10 cellular contexts compared by ENCODE assay signal in the genomic region with DNA sequence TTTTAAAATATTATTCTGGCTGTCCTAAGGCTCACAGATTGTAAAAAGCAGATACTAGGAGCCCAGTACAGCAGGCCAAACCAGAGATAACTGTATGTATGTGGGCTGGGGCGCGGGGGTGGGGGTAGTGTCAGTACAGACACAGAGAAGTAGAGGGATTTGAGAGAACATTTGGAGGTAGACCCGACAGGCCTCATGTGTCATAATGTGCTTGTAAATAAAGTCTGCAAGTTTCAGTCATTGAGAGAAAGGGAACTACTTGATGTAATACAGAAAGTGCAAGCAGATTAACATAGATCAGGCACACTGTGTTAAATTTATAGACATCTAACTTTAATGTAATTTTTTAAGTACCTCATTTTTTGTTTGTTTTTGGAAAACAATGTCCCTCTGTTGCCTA. TPM values are rescaled to one million over a fixed set of nuclear protein-coding genes. Genes with fewer than 3 reads are reported as not detected.
DNase-seq lines count a peak whose midpoint lies in the region; ATAC-seq and TF ChIP-seq lines count a peak whose summit lies in the region.
"Had no signal": no experiment of that assay in that cellular context is flagged by ENCODE, and none has a peak within 500 bp of the region (broad histone marks: within the 10 kb centered on the region; RNA-seq: fewer than 3 reads in every experiment).

No MANE protein-coding gene starts in this region.

- peaks cover 10% of the 10 kb centered on the region for H3K4me1 ChIP-seq in GM23338 (ENCODE audit: insufficient read depth)

- H3K79me2 ChIP-seq in GM23338 (replicated peaks; ENCODE audit: insufficient read depth) = no peaks in the 10 kb centered on the region

- TF ChIP-seq CTCF in GM23338 (conservative IDR thresholded peaks at IDR 0.05; ENCODE audit: low read depth in 2 of 2) = no peak

- H3K27ac Mint-ChIP-seq in GM23338 = no peak overlapping the region

- DNase-seq in SKM-1 treated with dmso at 0.1 percent for 144 hours (lab: John Stamatoyannopoulos, UW; ENCODE audit: unreplicated experiment) (peak; percentile 48), GM19238 (ENCODE audit: insufficient read length, low spot score) (no peak), GM23338 (ENCODE audit: low spot score) (no peak), SW 1271 (lab: John Stamatoyannopoulos, UW) (no peak), A172 (ENCODE audit: low spot score) (no peak)
- DNase-seq in stimulated activated CD4-positive, alpha-beta T cell treated with anti-CD3 and anti-CD28 coated beads, Interleukin-1b, Interleukin-23, amount 100 ng/mL, for 24 hours (ENCODE audit: low read depth in 4 of 4, low spot score in 1 of 4) = peak; percentile 27 to 46 (median 37)
- DNase-seq: IMR-90 had no signal

- H4K20me1 ChIP-seq in GM23338 (replicated peaks; ENCODE audit: insufficient read depth) = no peaks in the 10 kb centered on the region

- no peaks in the 10 kb centered on the region for H3K36me3 ChIP-seq in GM23338 (ENCODE audit: insufficient read depth)
- H3K36me3 ChIP-seq: cardiac muscle cell had no signal

- peaks cover 14% of the 10 kb centered on the region; the same call in 2 of the 3 replicates for H3K4me1 Mint-ChIP-seq in GM23338

- ATAC-seq in GM19023 (IDR thresholded peaks at IDR 0.05; ENCODE audit: unreplicated experiment) (peak; percentile 64), HG02870 (IDR thresholded peaks at IDR 0.05; ENCODE audit: unreplicated experiment) (peak; percentile 63), GM23338 (no peak)

- H3K27ac ChIP-seq in GM23338 (ENCODE audit: low read depth) = no peak overlapping the region
- H3K27ac ChIP-seq: cardiac muscle cell had no signal

- H3K4me2 ChIP-seq in GM23338 = no peak overlapping the region

- no peaks in the 10 kb centered on the region for H3F3A ChIP-seq in GM23338 (replicated peaks; ENCODE audit: low read depth)

- no peaks in the 10 kb centered on the region for H3K9me3 Mint-ChIP-seq in GM23338

- no peak overlapping the region for H3K4me3 Mint-ChIP-seq in GM23338

- H3K9me2 ChIP-seq in GM23338 (ENCODE audit: insufficient read depth) = no peaks in the 10 kb centered on the region

- H3K27me3 Mint-ChIP-seq in GM23338 (ENCODE audit: insufficient read depth, low read depth, poor library complexity) = peaks cover 3% of the 10 kb centered on the region

- H2AFZ ChIP-seq in GM23338 = no peak overlapping the region

- no peaks in the 10 kb centered on the region for H3K27me3 ChIP-seq in GM23338 (ENCODE audit: insufficient read depth)
- H3K27me3 ChIP-seq: cardiac muscle cell had no signal

- H3K36me3 Mint-ChIP-seq in GM23338 (ENCODE audit: low read depth) = no peaks in the 10 kb centered on the region

- no peak overlapping the region for H3K4me3 ChIP-seq in GM23338
- H3K4me3 ChIP-seq: cardiac muscle cell had no signal

TF ChIP-seq in GM23338, 12 proteins besides CTCF, POLR2A, EP300 and RAD21 (continues in another document):
- TF ChIP-seq POLR2AphosphoS5 (IDR thresholded peaks at IDR 0.05; ENCODE audit: low read depth) (no peak), ZNF331 (CRISPR knock-in tag; IDR thresholded peaks at IDR 0.05; ENCODE audit: low read depth) (no peak), ZNF114 (CRISPR knock-in tag; IDR thresholded peaks at IDR 0.05) (no peak), STAT1 (IDR thresholded peaks at IDR 0.05; ENCODE audit: unreplicated experiment) (no peak), CREB1 (CRISPR knock-in tag; IDR thresholded peaks at IDR 0.05; ENCODE audit: low read depth) (no peak), NANOG (IDR thresholded peaks at IDR 0.05; ENCODE audit: borderline replicate concordance) (no peak), EZH2phosphoT487 (IDR thresholded peaks at IDR 0.05; ENCODE audit: unreplicated experiment) (no peak), EZH2 (IDR thresholded peaks at IDR 0.05; ENCODE audit: low read depth, unreplicated experiment) (no peak)
- TF ChIP-seq, protein P1, sequence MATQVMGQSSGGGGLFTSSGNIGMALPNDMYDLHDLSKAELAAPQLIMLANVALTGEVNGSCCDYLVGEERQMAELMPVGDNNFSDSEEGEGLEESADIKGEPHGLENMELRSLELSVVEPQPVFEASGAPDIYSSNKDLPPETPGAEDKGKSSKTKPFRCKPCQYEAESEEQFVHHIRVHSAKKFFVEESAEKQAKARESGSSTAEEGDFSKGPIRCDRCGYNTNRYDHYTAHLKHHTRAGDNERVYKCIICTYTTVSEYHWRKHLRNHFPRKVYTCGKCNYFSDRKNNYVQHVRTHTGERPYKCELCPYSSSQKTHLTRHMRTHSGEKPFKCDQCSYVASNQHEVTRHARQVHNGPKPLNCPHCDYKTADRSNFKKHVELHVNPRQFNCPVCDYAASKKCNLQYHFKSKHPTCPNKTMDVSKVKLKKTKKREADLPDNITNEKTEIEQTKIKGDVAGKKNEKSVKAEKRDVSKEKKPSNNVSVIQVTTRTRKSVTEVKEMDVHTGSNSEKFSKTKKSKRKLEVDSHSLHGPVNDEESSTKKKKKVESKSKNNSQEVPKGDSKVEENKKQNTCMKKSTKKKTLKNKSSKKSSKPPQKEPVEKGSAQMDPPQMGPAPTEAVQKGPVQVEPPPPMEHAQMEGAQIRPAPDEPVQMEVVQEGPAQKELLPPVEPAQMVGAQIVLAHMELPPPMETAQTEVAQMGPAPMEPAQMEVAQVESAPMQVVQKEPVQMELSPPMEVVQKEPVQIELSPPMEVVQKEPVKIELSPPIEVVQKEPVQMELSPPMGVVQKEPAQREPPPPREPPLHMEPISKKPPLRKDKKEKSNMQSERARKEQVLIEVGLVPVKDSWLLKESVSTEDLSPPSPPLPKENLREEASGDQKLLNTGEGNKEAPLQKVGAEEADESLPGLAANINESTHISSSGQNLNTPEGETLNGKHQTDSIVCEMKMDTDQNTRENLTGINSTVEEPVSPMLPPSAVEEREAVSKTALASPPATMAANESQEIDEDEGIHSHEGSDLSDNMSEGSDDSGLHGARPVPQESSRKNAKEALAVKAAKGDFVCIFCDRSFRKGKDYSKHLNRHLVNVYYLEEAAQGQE (IDR thresholded peaks at IDR 0.05; ENCODE audit: unreplicated experiment) = no peak
- TF ChIP-seq, protein P2, sequence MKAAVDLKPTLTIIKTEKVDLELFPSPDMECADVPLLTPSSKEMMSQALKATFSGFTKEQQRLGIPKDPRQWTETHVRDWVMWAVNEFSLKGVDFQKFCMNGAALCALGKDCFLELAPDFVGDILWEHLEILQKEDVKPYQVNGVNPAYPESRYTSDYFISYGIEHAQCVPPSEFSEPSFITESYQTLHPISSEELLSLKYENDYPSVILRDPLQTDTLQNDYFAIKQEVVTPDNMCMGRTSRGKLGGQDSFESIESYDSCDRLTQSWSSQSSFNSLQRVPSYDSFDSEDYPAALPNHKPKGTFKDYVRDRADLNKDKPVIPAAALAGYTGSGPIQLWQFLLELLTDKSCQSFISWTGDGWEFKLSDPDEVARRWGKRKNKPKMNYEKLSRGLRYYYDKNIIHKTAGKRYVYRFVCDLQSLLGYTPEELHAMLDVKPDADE (IDR thresholded peaks at IDR 0.05) = no peak

RNA-seq across cellular contexts. Expression of a gene that starts 7.4 kb away (rescaled TPM):
- 38.3 and 41.5 TPM in 2 replicates for total RNA-seq in GM23338 (2014; rRNA removed; shearing (Covaris generic))
- polyA plus RNA-seq in GM23338 (2016; fragmentation: Nextera tagmentation; extraction: Ambion mirVana) = 17.6 and 30.1 TPM in 2 replicates
- total RNA-seq in A172 (2014; rRNA removed; shearing (Covaris generic)) = 7.6 and 7.9 TPM in 2 replicates

RNA-seq across cellular contexts. Expression of a gene that starts 37.4 kb away (rescaled TPM):
- total RNA-seq in GM23338 (2014; rRNA removed; shearing (Covaris generic)) = 39.2 and 41.2 TPM in 2 replicates
- polyA plus RNA-seq in GM23338 (2016; fragmentation: Nextera tagmentation; extraction: Ambion mirVana) = 10.3 and 11.2 TPM in 2 replicates
- total RNA-seq in A172 (2014; rRNA removed; shearing (Covaris generic)) = 16.2 and 222 TPM in 2 replicates

Comparison
In these comparisons a context has a peak if more than half of its experiments do, and no peak if none do; other contexts are left out.
1. DNase-seq: peak in SKM-1 treated with dmso at 0.1 percent for 144 hours (single experiment) and stimulated activated CD4-positive, alpha-beta T cell treated with anti-CD3 and anti-CD28 coated beads, Interleukin-1b, Interleukin-23, amount 100 ng/mL, for 24 hours (4 of 4); none in GM19238 (single experiment), GM23338 (single experiment), SW 1271 (0 of 2) and A172 (single experiment).